ENCODE assay signal across 1 cellular context in the genomic region with DNA sequence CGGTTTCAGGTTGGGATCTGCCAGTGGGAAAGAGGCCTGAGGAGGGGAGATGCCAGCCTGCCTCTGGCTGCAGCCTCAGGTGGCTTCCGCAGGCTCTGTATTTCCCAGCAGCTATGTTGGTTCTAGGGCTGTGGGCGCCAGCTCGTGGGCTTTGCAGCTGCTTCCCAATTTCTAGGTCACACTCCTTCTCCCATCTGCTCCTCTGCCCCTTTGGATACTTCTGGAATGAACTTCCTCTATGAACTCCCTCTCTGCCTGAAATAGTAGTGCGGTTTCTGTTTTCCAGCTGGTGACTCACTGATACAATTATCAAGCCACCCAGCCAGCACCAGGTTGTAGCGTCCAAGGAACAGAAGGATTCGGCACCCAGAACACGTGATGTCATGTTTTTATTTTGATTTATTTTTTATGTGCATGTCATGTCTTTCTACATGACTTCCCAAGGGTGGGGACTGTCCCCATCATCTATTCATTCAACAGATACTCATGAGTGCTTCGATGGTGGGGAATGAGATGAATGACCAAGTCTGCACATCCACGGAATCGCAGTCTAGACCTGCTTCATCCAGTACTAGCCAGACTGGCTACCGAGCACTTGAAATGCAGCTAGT.
A peak's percentile ranks its signal among the peaks of the same experiment; 100 is the strongest.
TF ChIP-seq lines count a peak whose summit lies in the region.

No MANE protein-coding gene starts in this region.

TF ChIP-seq in HCT116, 20 proteins besides CTCF, POLR2A, EP300 and RAD21 (continued from another document):
- TF ChIP-seq JUND (IDR thresholded peaks at IDR 0.05) (peak; percentile 45; the same call in 1 of the 2 replicates), YY1 (IDR thresholded peaks at IDR 0.05; ENCODE audit: extremely low read depth, insufficient replicate concordance, low read depth, low read length) (no peak), FOSL1 (IDR thresholded peaks at IDR 0.05; ENCODE audit: low read depth) (peak; percentile 36; the same call in 1 of the 2 replicates)
- TF ChIP-seq, protein P1, sequence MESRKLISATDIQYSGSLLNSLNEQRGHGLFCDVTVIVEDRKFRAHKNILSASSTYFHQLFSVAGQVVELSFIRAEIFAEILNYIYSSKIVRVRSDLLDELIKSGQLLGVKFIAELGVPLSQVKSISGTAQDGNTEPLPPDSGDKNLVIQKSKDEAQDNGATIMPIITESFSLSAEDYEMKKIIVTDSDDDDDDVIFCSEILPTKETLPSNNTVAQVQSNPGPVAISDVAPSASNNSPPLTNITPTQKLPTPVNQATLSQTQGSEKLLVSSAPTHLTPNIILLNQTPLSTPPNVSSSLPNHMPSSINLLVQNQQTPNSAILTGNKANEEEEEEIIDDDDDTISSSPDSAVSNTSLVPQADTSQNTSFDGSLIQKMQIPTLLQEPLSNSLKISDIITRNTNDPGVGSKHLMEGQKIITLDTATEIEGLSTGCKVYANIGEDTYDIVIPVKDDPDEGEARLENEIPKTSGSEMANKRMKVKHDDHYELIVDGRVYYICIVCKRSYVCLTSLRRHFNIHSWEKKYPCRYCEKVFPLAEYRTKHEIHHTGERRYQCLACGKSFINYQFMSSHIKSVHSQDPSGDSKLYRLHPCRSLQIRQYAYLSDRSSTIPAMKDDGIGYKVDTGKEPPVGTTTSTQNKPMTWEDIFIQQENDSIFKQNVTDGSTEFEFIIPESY (IDR thresholded peaks at IDR 0.05; ENCODE audit: extremely low read depth, insufficient replicate concordance, low read length), result no peak
